In genomic region chr15:43105778-43106485, GRCh38 we compare ENCODE assay signal across 8 cellular contexts. TPM values are rescaled to one million over a fixed set of nuclear protein-coding genes. Genes with fewer than 3 reads are reported as not detected.
DNase-seq lines count a peak whose midpoint lies in the region; ATAC-seq and TF ChIP-seq lines count a peak whose summit lies in the region.

Gene UBR1, minus strand, starts transcription at chr15:43106038. Its CDS starts 16 bp downstream, at chr15:43106022.

- WGBS in suprapubic skin: under 1% methylated on average over 16 of the region's 33 CpGs

- H3K4me1 ChIP-seq in suprapubic skin: peaks cover 29% of the 10 kb centered on the region

- peak within 1 kb of the TSS; percentile 90 for H3K27ac ChIP-seq in suprapubic skin

- no peaks in the 10 kb centered on the region for H3K9me3 ChIP-seq in suprapubic skin

- DNase-seq in GM04504 (ENCODE audit: low read depth) (peak; percentile 70), NCI-H1092 (lab: John Stamatoyannopoulos, UW) (peak; percentile 70), SKM-1 treated with dmso at 0.1 percent for 144 hours (lab: John Stamatoyannopoulos, UW; ENCODE audit: unreplicated experiment) (peak; percentile 89), glomerular endothelial cell (ENCODE audit: extremely low read depth, low read depth, low spot score) (peak; percentile 70), occipital lobe (lab: John Stamatoyannopoulos, UW) (peak; percentile 78), suprapubic skin (ENCODE audit: low spot score in 2 of 2) (peak; percentile 94)
- DNase-seq in activated naive CD4-positive, alpha-beta T cell treated with anti-CD3 and anti-CD28 coated beads, Interleukin-2, amount 50 U/mL, for 72 hours (ENCODE audit: low spot score in 2 of 2): peak; percentile 85 to 91

- TF ChIP-seq EP300 in suprapubic skin (IDR thresholded peaks at IDR 0.05): no peak

- TF ChIP-seq CTCF in suprapubic skin (IDR thresholded peaks at IDR 0.05): no peak

- no peaks in the 10 kb centered on the region for H3K27me3 ChIP-seq in suprapubic skin

- ATAC-seq in HG02571 (IDR thresholded peaks at IDR 0.05; ENCODE audit: unreplicated experiment): peak; percentile 82
- ATAC-seq in activated naive CD4-positive, alpha-beta T cell treated with anti-CD3 and anti-CD28 coated beads, Interleukin-2, amount 50 U/mL, for 72 hours: peak; percentile 93

- peaks cover 27 to 30% of the 10 kb centered on the region in 2 donors for H3K36me3 Mint-ChIP-seq in activated naive CD4-positive, alpha-beta T cell treated with anti-CD3 and anti-CD28 coated beads, Interleukin-2, amount 50 U/mL, for 72 hours

- peak in 1 of 2 donors; percentile 76 for TF ChIP-seq POLR2A in suprapubic skin (IDR thresholded peaks at IDR 0.05)

- H3K36me3 ChIP-seq in suprapubic skin: no peaks in the 10 kb centered on the region

- H3K9me3 Mint-ChIP-seq in activated naive CD4-positive, alpha-beta T cell treated with anti-CD3 and anti-CD28 coated beads, Interleukin-2, amount 50 U/mL, for 72 hours: no peaks in the 10 kb centered on the region

- peak within 1 kb of the TSS; percentile 96 to 100 for H3K27ac Mint-ChIP-seq in activated naive CD4-positive, alpha-beta T cell treated with anti-CD3 and anti-CD28 coated beads, Interleukin-2, amount 50 U/mL, for 72 hours

- H3K4me3 ChIP-seq in suprapubic skin: peak within 1 kb of the TSS; percentile 73

RNA-seq across cellular contexts. Expression of gene UBR1, which starts in this region (rescaled TPM):
- total RNA-seq in activated naive CD4-positive, alpha-beta T cell treated with anti-CD3 and anti-CD28 coated beads, Interleukin-2, amount 50 U/mL, for 72 hours: 10 to 100 TPM; 31.0 to 32.1 TPM
- total RNA-seq in glomerular endothelial cell (18.0 and 23.3 TPM in 2 replicates), occipital lobe (68.3 TPM), suprapubic skin (10 to 100 TPM; 14.0 to 41.4 (median 19.2) TPM)

Comparison
In these comparisons a context has a peak if more than half of its experiments do, and no peak if none do; other contexts are left out.
1. Peak in every context shown above with its lines: DNase-seq, ATAC-seq, H3K4me3 ChIP-seq and H3K27ac ChIP-seq.